In the genomic region with DNA sequence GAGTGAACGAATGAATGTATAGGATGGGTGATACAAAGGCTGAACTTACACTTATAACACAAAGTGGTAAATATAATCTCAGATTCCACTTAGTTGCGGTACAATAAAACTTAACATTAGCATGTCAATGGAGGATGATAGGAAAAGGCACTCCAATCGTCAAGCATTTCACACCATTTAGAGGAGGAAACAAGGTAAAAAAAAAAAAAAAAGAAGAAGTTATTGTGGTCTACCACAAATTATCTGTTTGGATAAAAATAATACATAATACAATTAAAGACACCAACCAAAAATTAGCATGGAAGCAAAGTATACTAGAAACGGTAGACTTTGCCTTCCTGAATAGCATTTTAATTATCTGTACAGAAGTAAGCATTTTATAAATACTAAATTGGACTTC, we compare ENCODE assay signal across 22 cellular contexts.
"Had no signal": no experiment of that assay in that cellular context is flagged by ENCODE, and none has a peak within 500 bp of the region (broad histone marks: within the 10 kb centered on the region; RNA-seq: fewer than 3 reads in every experiment).

No MANE protein-coding gene starts in this region.

- H3K27me3 ChIP-seq: foreskin keratinocyte, sigmoid colon, spleen, tibial nerve had no signal

- H3K9me3 Mint-ChIP-seq: activated naive CD4-positive, alpha-beta T cell treated with anti-CD3 and anti-CD28 coated beads, Interleukin-2, amount 10 ng/mL, durations not matched to agents 7 days and 5 days; activated T-cell treated with anti-CD3 and anti-CD28 coated beads, Interleukin-2, amount 50 U/mL, for 4 hours; nephron progenitor cell had no signal

- H3K9me3 ChIP-seq: sigmoid colon, spleen, tibial nerve had no signal

- H3K27ac ChIP-seq: coronary artery, foreskin keratinocyte, sigmoid colon, spleen, tibial nerve had no signal

- H3K27me3 Mint-ChIP-seq: activated naive CD4-positive, alpha-beta T cell treated with anti-CD3 and anti-CD28 coated beads, Interleukin-2, amount 10 ng/mL, durations not matched to agents 7 days and 5 days; activated naive CD8-positive, alpha-beta T cell treated with anti-CD3 and anti-CD28 coated beads, Interleukin-2, amount 50 U/mL, for 24 hours; brain had no signal

- H3K4me1 Mint-ChIP-seq: activated naive CD4-positive, alpha-beta T cell treated with anti-CD3 and anti-CD28 coated beads, Interleukin-2, amount 10 ng/mL, durations not matched to agents 7 days and 5 days had no signal

- H3K27ac Mint-ChIP-seq: activated naive CD4-positive, alpha-beta T cell treated with anti-CD3 and anti-CD28 coated beads, Interleukin-2, amount 10 ng/mL, durations not matched to agents 7 days and 5 days; activated naive CD8-positive, alpha-beta T cell treated with anti-CD3 and anti-CD28 coated beads, Interleukin-2, amount 50 U/mL, for 24 hours; brain; nephron progenitor cell had no signal

- H3K4me3 ChIP-seq: coronary artery, sigmoid colon, spleen, tibial nerve had no signal

- DNase-seq: activated CD4-positive, alpha-beta T cell treated with anti-CD3 and anti-CD28 coated beads, Interleukin-2, amount 50 U/mL, for 1 hour; activated CD4-positive, CD25-positive, alpha-beta regulatory T cell treated with anti-CD3 and anti-CD28 coated beads, Interleukin-2, amount 50 U/mL, for 72 hours; activated CD8-positive, alpha-beta memory T cell treated with anti-CD3 and anti-CD28 coated beads, Interleukin-2, amount 50 U/mL, for 4 hours; activated naive CD4-positive, alpha-beta T cell treated with anti-CD3 and anti-CD28 coated beads, Interleukin-2, amount 10 ng/mL, durations not matched to agents 7 days and 5 days; activated naive CD8-positive, alpha-beta T cell treated with anti-CD3 and anti-CD28 coated beads, Interleukin-2, amount 50 U/mL, for 24 hours; activated T-cell treated with anti-CD3 and anti-CD28 coated beads, Interleukin-2, amount 50 U/mL, for 4 hours; anterior cingulate cortex; central memory CD4-positive, alpha-beta T cell; foreskin keratinocyte; glutamatergic neuron; hippocampal formation; left cardiac atrium; nephron progenitor cell; occipital lobe; posterior cingulate gyrus; sigmoid colon; spleen; stimulated activated naive CD8-positive, alpha-beta T cell treated with anti-CD3 and anti-CD28 coated beads, Interleukin-15, Interleukin-2, amounts not matched to agents 100 U/mL and 50 U/mL, for 24 hours; T-helper 9 cell had no signal

- H3K36me3 ChIP-seq: sigmoid colon, spleen, tibial nerve had no signal

- ATAC-seq: activated naive CD8-positive, alpha-beta T cell treated with anti-CD3 and anti-CD28 coated beads, Interleukin-2, amount 50 U/mL, for 24 hours; activated T-cell treated with anti-CD3 and anti-CD28 coated beads, Interleukin-2, amount 50 U/mL, for 4 hours; foreskin keratinocyte; left cardiac atrium; stimulated activated naive CD8-positive, alpha-beta T cell treated with anti-CD3 and anti-CD28 coated beads, Interleukin-15, Interleukin-2, amounts not matched to agents 100 U/mL and 50 U/mL, for 24 hours had no signal

- H3K4me3 Mint-ChIP-seq: activated naive CD4-positive, alpha-beta T cell treated with anti-CD3 and anti-CD28 coated beads, Interleukin-2, amount 10 ng/mL, durations not matched to agents 7 days and 5 days; activated naive CD8-positive, alpha-beta T cell treated with anti-CD3 and anti-CD28 coated beads, Interleukin-2, amount 50 U/mL, for 24 hours; activated T-cell treated with anti-CD3 and anti-CD28 coated beads, Interleukin-2, amount 50 U/mL, for 4 hours; brain; nephron progenitor cell had no signal
